In genomic region chr3:150412599-150413069, GRCh38 we compare ENCODE assay signal across 9 cellular contexts. TPM values are rescaled to one million over a fixed set of nuclear protein-coding genes. Genes with fewer than 3 reads are reported as not detected.
DNase-seq lines count a peak whose midpoint lies in the region; ATAC-seq, FAIRE-seq and TF ChIP-seq lines count a peak whose summit lies in the region.
"Had no signal": no experiment of that assay in that cellular context is flagged by ENCODE, and none has a peak within 500 bp of the region (broad histone marks: within the 10 kb centered on the region; RNA-seq: fewer than 3 reads in every experiment).

No MANE protein-coding gene starts in this region.

- TF ChIP-seq CTCF in activated B cell treated with CpG ODN at 0.5 μM for 24 hours (IDR thresholded peaks at IDR 0.05) (no peak), gastrocnemius medialis (IDR thresholded peaks at IDR 0.05 in 4 of 5, conservative IDR thresholded peaks at IDR 0.05 in 1 of 5) (no peak)

- TF ChIP-seq POLR2A in gastrocnemius medialis (IDR thresholded peaks at IDR 0.05): peak in 1 of 2 donors; percentile 27

- H3K27me3 ChIP-seq in Karpas-422 (ENCODE audit: low read length): no peaks in the 10 kb centered on the region
- no peaks in the 10 kb centered on the region for H3K27me3 ChIP-seq in gastrocnemius medialis

- H4K20me1 ChIP-seq in Karpas-422 (ENCODE audit: insufficient read depth, low read depth, low read length): peaks cover 57% of the 10 kb centered on the region

- DNase-seq in DMS 273 (lab: John Stamatoyannopoulos, UW; ENCODE audit: unreplicated experiment) (peak; percentile 67), DMS 273 treated with DMSO at 0.1 percent for 48 hours (lab: John Stamatoyannopoulos, UW) (no peak), Karpas-422 (peak; percentile 67), activated B cell treated with CpG ODN at 0.5 μM for 24 hours (no peak), frontal cortex (ENCODE audit: low spot score in 2 of 2) (peak; percentile 14 to 31), gastrocnemius medialis (no peak)

- in situ Hi-C loops in gastrocnemius medialis (cut with MboI; ENCODE audit: low sequenced_read_pairs in 4 of 4): loop anchor here in 3 of 4 donors (10.0 kb wide), 1 partner anchor 82 kb away; no protein-coding TSS in a partner anchor

- no peaks in the 10 kb centered on the region for H3K9me3 ChIP-seq in Karpas-422 (ENCODE audit: low read length)
- no peaks in the 10 kb centered on the region for H3K9me3 ChIP-seq in gastrocnemius medialis

- no peak for FAIRE-seq in frontal cortex (lab: Jason Lieb, UNC)

- H3K9ac ChIP-seq in Karpas-422 (ENCODE audit: low read length): peak overlapping the region; percentile 85

- ATAC-seq in activated B cell treated with CpG ODN at 0.5 μM for 24 hours (ENCODE audit: low read depth): no peak
- peak; percentile 21 to 29 for ATAC-seq in gastrocnemius medialis
- ATAC-seq in HG03432 (IDR thresholded peaks at IDR 0.05; ENCODE audit: unreplicated experiment): no peak
- no peak for ATAC-seq in HG02970 (IDR thresholded peaks at IDR 0.05; ENCODE audit: low FRiP score, unreplicated experiment)

- H3K79me2 ChIP-seq in Karpas-422 (ENCODE audit: low read length): peaks cover 86% of the 10 kb centered on the region

- H3K27ac ChIP-seq in Karpas-422 (ENCODE audit: low read length) (no peak overlapping the region), gastrocnemius medialis (peak overlapping the region; percentile 99 to 100 (median 99))
- H3K27ac ChIP-seq: 22Rv1 had no signal

- H3K4me1 Mint-ChIP-seq in activated B cell treated with CpG ODN at 0.5 μM for 24 hours: peaks cover 61% of the 10 kb centered on the region

- no peaks in the 10 kb centered on the region for H3K9me3 Mint-ChIP-seq in activated B cell treated with CpG ODN at 0.5 μM for 24 hours

- H3K9me2 ChIP-seq in Karpas-422 (replicated peaks; ENCODE audit: insufficient read depth, low read length): no peaks in the 10 kb centered on the region

- peak overlapping the region; percentile 93 for H3K4me3 ChIP-seq in Karpas-422 (ENCODE audit: low read length)
- H3K4me3 ChIP-seq in gastrocnemius medialis: peak overlapping the region; percentile 78 to 92 (median 85)

- peak overlapping the region; percentile 98 for H3K4me2 ChIP-seq in Karpas-422 (ENCODE audit: low read depth, low read length, poor library complexity, severe bottlenecking)

- peaks cover 46% of the 10 kb centered on the region for H3K4me1 ChIP-seq in Karpas-422 (ENCODE audit: low read length)
- peaks cover 49 to 66% of the 10 kb centered on the region in 2 donors for H3K4me1 ChIP-seq in gastrocnemius medialis

- H3K27ac Mint-ChIP-seq in activated B cell treated with CpG ODN at 0.5 μM for 24 hours: no peak overlapping the region

- intact Hi-C loops in activated B cell treated with CpG ODN at 0.5 μM for 24 hours (cut with micrococcal nuclease) (loop anchor here (1.0 to 5.0 kb wide), 2 partner anchors 10 to 40 kb away; no protein-coding TSS in a partner anchor), gastrocnemius medialis (cut with DNase I; ENCODE audit: low total_unique reads) (loop anchor here (1.0 to 5.0 kb wide), 4 partner anchors 35 to 600 kb away; partner anchors contain the start of genes EIF2A, RNF13 and SERP1)

- no peak overlapping the region for H2AFZ ChIP-seq in Karpas-422 (ENCODE audit: low read length)

- H3K36me3 ChIP-seq in Karpas-422 (ENCODE audit: insufficient read depth, low read length): peaks cover 39% of the 10 kb centered on the region; the same call in 1 of the 2 replicates
- no peaks in the 10 kb centered on the region for H3K36me3 ChIP-seq in gastrocnemius medialis

- CTCF ChIA-PET in activated B cell treated with CpG ODN at 0.5 μM for 24 hours (lab: Charles Lee): interaction anchor here (1.1 to 2.5 kb wide), 6 partner anchors 16 to 124 kb away, joined by 3 to 12 read pairs (median 5); no protein-coding TSS in a partner anchor

- peak overlapping the region; percentile 85 for H3K4me3 Mint-ChIP-seq in activated B cell treated with CpG ODN at 0.5 μM for 24 hours

- no peaks in the 10 kb centered on the region for H3K27me3 Mint-ChIP-seq in activated B cell treated with CpG ODN at 0.5 μM for 24 hours

- POLR2A ChIA-PET in activated B cell treated with CpG ODN at 0.5 μM for 24 hours (lab: Charles Lee): interaction anchor here (0.6 to 7.0 kb wide), 3 partner anchors 28 to 1414 kb away, joined by 3 to 157 read pairs (median 4); partner anchors contain the start of gene ERICH6

- H3K36me3 Mint-ChIP-seq in activated B cell treated with CpG ODN at 0.5 μM for 24 hours (ENCODE audit: low read depth): peaks cover 69% of the 10 kb centered on the region

RNA-seq across cellular contexts. Expression of gene TSC22D2, which starts 4.5 kb away (rescaled TPM):
- total RNA-seq in Karpas-422 (2014; rRNA removed; shearing (Covaris generic); ENCODE audit: low replicate concordance): 8.7 and 44.4 TPM in 2 replicates
- 35.9 and 38.9 TPM in 2 replicates for total RNA-seq in activated B cell treated with CpG ODN at 0.5 μM for 24 hours
- total RNA-seq in frontal cortex: 11.0 TPM
- total RNA-seq in gastrocnemius medialis: 10 to 100 TPM; 12.9 to 16.1 (median 14.0) TPM

Comparison
In these comparisons a context has a peak if more than half of its experiments do, and no peak if none do; other contexts are left out.
1. DNase-seq: peak in DMS 273 (single experiment), Karpas-422 (single experiment) and frontal cortex (2 of 2); none in DMS 273 treated with DMSO at 0.1 percent for 48 hours (single experiment), activated B cell treated with CpG ODN at 0.5 μM for 24 hours (single experiment) and gastrocnemius medialis (0 of 2).
2. ATAC-seq: peak in gastrocnemius medialis (2 of 2); none in activated B cell treated with CpG ODN at 0.5 μM for 24 hours (single experiment), HG03432 (single experiment) and HG02970 (single experiment).